In the genomic region with DNA sequence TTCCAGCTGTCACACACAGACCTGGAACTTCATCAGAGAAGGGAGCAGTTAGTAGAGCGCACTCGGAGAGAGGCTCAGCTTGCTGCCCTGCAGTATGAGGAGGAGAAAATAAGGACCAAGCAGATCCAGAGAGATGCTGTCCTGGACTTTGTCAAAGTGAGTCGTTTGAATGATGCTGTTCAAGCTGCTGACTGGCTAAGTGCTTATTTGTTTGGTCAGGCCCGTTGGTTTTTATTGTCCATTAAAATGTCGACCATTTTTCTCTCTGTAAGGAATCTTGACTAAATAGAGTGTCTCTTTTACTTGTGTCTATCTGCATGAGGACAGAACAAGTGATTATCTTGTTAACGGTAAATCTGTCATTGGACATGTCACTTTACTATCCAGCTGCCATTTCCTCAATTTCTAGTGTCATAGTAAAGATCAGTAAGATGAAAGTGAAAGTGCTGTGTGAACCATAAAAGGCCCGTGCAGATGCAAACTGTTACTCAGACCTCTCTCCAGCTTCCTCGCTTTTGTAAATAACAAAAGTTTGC, we compare ENCODE assay signal across 9 cellular contexts. TPM values are rescaled to one million over a fixed set of nuclear protein-coding genes. Genes with fewer than 3 reads are reported as not detected.
A peak's percentile ranks its signal among the peaks of the same experiment; 100 is the strongest.
DNase-seq lines count a peak whose midpoint lies in the region; ATAC-seq and TF ChIP-seq lines count a peak whose summit lies in the region.
"Had no signal": no experiment of that assay in that cellular context is flagged by ENCODE, and none has a peak within 500 bp of the region (broad histone marks: within the 10 kb centered on the region; RNA-seq: fewer than 3 reads in every experiment).

No MANE protein-coding gene starts in this region.

- H3K36me3 Mint-ChIP-seq in activated B cell treated with CpG ODN at 0.5 μM for 24 hours (ENCODE audit: low read depth) (peaks cover 75% of the 10 kb centered on the region), Caco-2 (ENCODE audit: insufficient read depth, unreplicated experiment) (peaks cover 59% of the 10 kb centered on the region)

- H3K27ac ChIP-seq in SJCRH30, result no peak overlapping the region
- H3K27ac ChIP-seq: KMS-11 had no signal

- H3K9me3 ChIP-seq in Caco-2 (no peaks in the 10 kb centered on the region), SJCRH30 (replicated peaks) (no peaks in the 10 kb centered on the region)

- H3K4me3 Mint-ChIP-seq in activated B cell treated with CpG ODN at 0.5 μM for 24 hours (peak overlapping the region; percentile 76), Caco-2 (ENCODE audit: unreplicated experiment) (no peak overlapping the region)

- DNase-seq in DMS79 treated with DMSO at 0.1 percent for 48 hours (lab: John Stamatoyannopoulos, UW) (peak; percentile 81), activated B cell treated with CpG ODN at 0.5 μM for 24 hours (no peak), left kidney (ENCODE audit: low read depth, low spot score) (peak; percentile 18), Caco-2 (no peak), SJCRH30 (no peak), NCI-H2227 (lab: John Stamatoyannopoulos, UW; ENCODE audit: unreplicated experiment) (no peak)

- H3K4me1 ChIP-seq in Caco-2 (no peaks in the 10 kb centered on the region), SJCRH30 (no peaks in the 10 kb centered on the region)

- CTCF ChIA-PET in activated B cell treated with CpG ODN at 0.5 μM for 24 hours (lab: Charles Lee) (interaction anchor here (0.9 to 1.1 kb wide), 2 partner anchors 232 to 249 kb away, joined by 3 to 4 read pairs; no protein-coding TSS in a partner anchor), Caco-2 (lab: Charles Lee) (interaction anchor here (0.6 kb wide), 1 partner anchor 37 kb away, joined by 3 read pairs; no protein-coding TSS in a partner anchor)

- BruUV-seq in Caco-2 (replicated peaks; lab: Mats Ljungman, UMichigan), result no TSS peak

- H3K4me3 ChIP-seq in Caco-2 (ENCODE audit: low read depth, low read length) (no peak overlapping the region), SJCRH30 (no peak overlapping the region)

- H3K27me3 Mint-ChIP-seq in activated B cell treated with CpG ODN at 0.5 μM for 24 hours (no peaks in the 10 kb centered on the region), Caco-2 (ENCODE audit: insufficient read depth, unreplicated experiment) (no peaks in the 10 kb centered on the region)

- TF ChIP-seq CTCF in activated B cell treated with CpG ODN at 0.5 μM for 24 hours (IDR thresholded peaks at IDR 0.05) (no peak), Caco-2 (IDR thresholded peaks at IDR 0.05; ENCODE audit: insufficient read depth in 1 of 2, low read depth in 1 of 2, low read length in 1 of 2, severe bottlenecking in 1 of 2, unreplicated experiment in 1 of 2) (no peak)

- POLR2A ChIA-PET in activated B cell treated with CpG ODN at 0.5 μM for 24 hours (lab: Charles Lee) (interaction anchor here (0.7 to 2.0 kb wide), 2 partner anchors 54 to 57 kb away, joined by 3 to 8 read pairs; partner anchors contain the start of gene LRCH3), Caco-2 (lab: Charles Lee) (interaction anchor here (0.7 kb wide), 1 partner anchor 105 kb away, joined by 5 read pairs; no protein-coding TSS in a partner anchor)

- H3K27ac Mint-ChIP-seq in activated B cell treated with CpG ODN at 0.5 μM for 24 hours (peak overlapping the region; percentile 92), Caco-2 (ENCODE audit: unreplicated experiment) (no peak overlapping the region)

- intact Hi-C loops in activated B cell treated with CpG ODN at 0.5 μM for 24 hours (cut with micrococcal nuclease) (loop anchor here (1.0 to 5.0 kb wide), 2 partner anchors 57 to 96 kb away; partner anchors contain the start of gene LRCH3), Caco-2 (cut with micrococcal nuclease; ENCODE audit: unreplicated experiment) (no loop called here)

- no peaks in the 10 kb centered on the region for H3K9me3 Mint-ChIP-seq in activated B cell treated with CpG ODN at 0.5 μM for 24 hours
- no peaks in the 10 kb centered on the region for H3K9me3 Mint-ChIP-seq in Caco-2 (ENCODE audit: unreplicated experiment)

- H3K36me3 ChIP-seq in Caco-2 (ENCODE audit: control insufficient read depth, insufficient read depth, low read length) (0 out of 2 replicates have a peak, but pooled peaks cover 1% of the 10 kb centered on the region), SJCRH30 (peaks cover 46% of the 10 kb centered on the region)

- H3K4me1 Mint-ChIP-seq in activated B cell treated with CpG ODN at 0.5 μM for 24 hours (peaks cover 19% of the 10 kb centered on the region), Caco-2 (ENCODE audit: low read depth, unreplicated experiment) (no peaks in the 10 kb centered on the region)

- H3K27me3 ChIP-seq in Caco-2 (replicated peaks; ENCODE audit: control insufficient read depth, insufficient read depth, low read length) (no peaks in the 10 kb centered on the region), SJCRH30 (no peaks in the 10 kb centered on the region)

- ATAC-seq in GM19395 (IDR thresholded peaks at IDR 0.05; ENCODE audit: unreplicated experiment), result peak; percentile 89
- ATAC-seq in HG03565 (IDR thresholded peaks at IDR 0.05; ENCODE audit: unreplicated experiment), result peak; percentile 77
- ATAC-seq in activated B cell treated with CpG ODN at 0.5 μM for 24 hours (ENCODE audit: low read depth), result peak; percentile 96

RNA-seq across cellular contexts. Expression of gene LRCH3, which starts 56.9 kb away (rescaled TPM):
- total RNA-seq in activated B cell treated with CpG ODN at 0.5 μM for 24 hours (94.1 and 96.1 TPM in 2 replicates), Caco-2 (2022) (38.7 and 51.8 TPM in 2 replicates)
- 79.8 and 144 TPM in 2 replicates for total RNA-seq in SJCRH30 (2014; rRNA removed; shearing (Covaris generic))

Comparison
In these comparisons a context has a peak if more than half of its experiments do, and no peak if none do; other contexts are left out.
1. DNase-seq: peak in DMS79 treated with DMSO at 0.1 percent for 48 hours (single experiment) and left kidney (single experiment); none in activated B cell treated with CpG ODN at 0.5 μM for 24 hours (single experiment), Caco-2 (0 of 2), SJCRH30 (0 of 2) and NCI-H2227 (single experiment).
2. Peak in every context shown above with its lines, with median percentiles within 50 percentile points of each other: ATAC-seq.